ENCODE assay signal across 8 cellular contexts in the genomic region with DNA sequence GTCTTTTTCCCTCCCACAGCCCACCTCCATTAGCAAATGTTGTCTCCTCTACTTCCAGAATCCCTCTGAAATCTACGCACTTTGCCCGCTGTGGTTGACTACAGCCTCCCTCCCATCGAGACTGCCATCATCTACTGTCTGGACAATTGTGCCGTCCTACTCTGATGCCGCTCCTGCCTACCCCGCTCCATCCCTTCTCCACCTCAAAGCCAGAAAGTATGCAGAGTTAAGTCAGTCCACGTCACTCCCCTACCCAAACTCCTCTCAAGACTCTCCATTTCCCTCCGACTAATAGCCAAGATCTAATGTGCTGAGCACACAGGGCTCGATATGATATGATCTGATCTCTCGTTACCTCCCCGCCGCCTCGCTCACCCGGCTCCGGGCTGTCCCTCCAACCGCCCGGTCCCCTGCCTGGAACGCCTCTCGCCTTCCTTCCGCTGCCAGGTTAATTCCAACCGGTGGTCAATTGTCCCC. TPM values are rescaled to one million over a fixed set of nuclear protein-coding genes. Genes with fewer than 3 reads are reported as not detected.
A peak's percentile ranks its signal among the peaks of the same experiment; 100 is the strongest.
DNase-seq lines count a peak whose midpoint lies in the region; ATAC-seq lines count a peak whose summit lies in the region.

No MANE protein-coding gene starts in this region.

- H3K9me3 ChIP-seq in SK-N-MC (ENCODE audit: low read depth, low read length) (no peaks in the 10 kb centered on the region), trophoblast cell (ENCODE audit: insufficient read depth, low read depth, low read length) (no peaks in the 10 kb centered on the region)

- peak overlapping the region; percentile 94 for H4K8ac ChIP-seq in trophoblast cell (ENCODE audit: low read depth, low read length)

- no peak overlapping the region for H3K14ac ChIP-seq in trophoblast cell (ENCODE audit: low read length)

- H2AFZ ChIP-seq in trophoblast cell (ENCODE audit: insufficient read depth, low read length, poor library complexity): peak overlapping the region; percentile 86

- peaks cover 10% of the 10 kb centered on the region for H3K79me2 ChIP-seq in trophoblast cell (ENCODE audit: control insufficient read depth, insufficient read depth, low read length, poor library complexity)

- peak overlapping the region; percentile 78 for H4K12ac ChIP-seq in trophoblast cell (ENCODE audit: low read depth, low read length)

- WGBS in trophoblast cell (ENCODE audit: extremely low coverage, insufficient coverage, insufficient read length): no CpG with 5 or more reads among the region's 21 CpGs

- peak overlapping the region; percentile 96 for H4K91ac ChIP-seq in trophoblast cell (ENCODE audit: low read depth, low read length)

- H3K4me1 ChIP-seq in trophoblast cell (ENCODE audit: control insufficient read depth in 1 of 2, insufficient read depth in 2 of 2, low read length in 2 of 2): peaks cover 9 to 11% of the 10 kb centered on the region in 2 experiments

- peaks cover 5% of the 10 kb centered on the region for H3K79me1 ChIP-seq in trophoblast cell (ENCODE audit: low read length)

- peak overlapping the region; percentile 77 for H3K4ac ChIP-seq in trophoblast cell (ENCODE audit: low read depth, low read length)

- H2BK5ac ChIP-seq in trophoblast cell (ENCODE audit: low read depth, low read length, poor library complexity): no peak overlapping the region

- no peak overlapping the region for H2BK120ac ChIP-seq in trophoblast cell (ENCODE audit: insufficient read depth, low read length, poor library complexity)

- peak overlapping the region; percentile 23 for H3K18ac ChIP-seq in trophoblast cell (ENCODE audit: low read length)

- no peaks in the 10 kb centered on the region for H3K27me3 ChIP-seq in trophoblast cell (ENCODE audit: insufficient read depth, low read length)

- H3K4me2 ChIP-seq in trophoblast cell (ENCODE audit: low read length): peak overlapping the region; percentile 95

- peak overlapping the region; percentile 99 for H3K4me3 ChIP-seq in SK-N-MC
- peak overlapping the region; percentile 94 for H3K4me3 ChIP-seq in trophoblast cell (ENCODE audit: low read depth, low read length)

- peak overlapping the region; percentile 42 for H2AK5ac ChIP-seq in trophoblast cell (ENCODE audit: low read length)

- DNase-seq in stimulated activated naive CD4-positive, alpha-beta T cell treated with Interleukin-2 at 50 U/mL for 16 hours (lab: John Stamatoyannopoulos, UW): peak; percentile 28
- DNase-seq in stimulated activated naive CD4-positive, alpha-beta T cell (lab: John Stamatoyannopoulos, UW): no peak
- DNase-seq in SK-N-MC (ENCODE audit: low read depth, low spot score): no peak
- DNase-seq in trophoblast cell: peak in 1 of 2 donors; percentile 29
- no peak for DNase-seq in NCI-H2171 (lab: John Stamatoyannopoulos, UW)
- DNase-seq in NCI-H1417 (lab: John Stamatoyannopoulos, UW): no peak

- H3K23ac ChIP-seq in trophoblast cell (ENCODE audit: low read length): peak overlapping the region; percentile 8

- H3K9ac ChIP-seq in SK-N-MC (ENCODE audit: insufficient read length): peak overlapping the region; percentile 97
- H3K9ac ChIP-seq in trophoblast cell (ENCODE audit: low read length): peak overlapping the region; percentile 95

- H3K27ac ChIP-seq in SK-N-MC: 0 out of 2 replicates have a peak overlapping the region, but pooled peaks have one; percentile 96
- no peak overlapping the region for H3K27ac ChIP-seq in trophoblast cell (ENCODE audit: low read depth, low read length)

- peak; percentile 3 for ATAC-seq in esophagus mucosa
- no peak for ATAC-seq in GM19452 (IDR thresholded peaks at IDR 0.05; ENCODE audit: unreplicated experiment)

- H3K36me3 ChIP-seq in SK-N-MC (ENCODE audit: insufficient read depth, low read length): peaks cover 3% of the 10 kb centered on the region; the same call in 1 of the 2 replicates
- peaks cover 27 to 28% of the 10 kb centered on the region in 2 experiments for H3K36me3 ChIP-seq in trophoblast cell (ENCODE audit: control insufficient read depth in 1 of 2, insufficient read depth in 2 of 2, low read length in 2 of 2)

- H2BK12ac ChIP-seq in trophoblast cell (ENCODE audit: low read length): no peak overlapping the region

RNA-seq across cellular contexts. Expression of a gene that starts 0.6 kb away (rescaled TPM):
- 10.5 TPM for total RNA-seq in esophagus mucosa
- 25.6 and 26.4 TPM in 2 replicates for polyA plus RNA-seq in trophoblast cell (2013)

RNA-seq across cellular contexts. Expression of a gene that starts 19.4 kb away (rescaled TPM):
- total RNA-seq in esophagus mucosa: 0.64 TPM
- polyA plus RNA-seq in trophoblast cell (2013): 0.59 and 0.71 TPM in 2 replicates

RNA-seq across cellular contexts. Expression of a gene that starts 40.8 kb away (rescaled TPM):
- total RNA-seq in esophagus mucosa: 0.28 TPM
- polyA plus RNA-seq in trophoblast cell (2013): 0.68 and 0.89 TPM in 2 replicates

RNA-seq across cellular contexts. Expression of a gene that starts 53.3 kb away (rescaled TPM):
- total RNA-seq in esophagus mucosa: 36.6 TPM
- polyA plus RNA-seq in trophoblast cell (2013): 165 and 170 TPM in 2 replicates
